ENCODE assay signal across 1 cellular context in the genomic region with DNA sequence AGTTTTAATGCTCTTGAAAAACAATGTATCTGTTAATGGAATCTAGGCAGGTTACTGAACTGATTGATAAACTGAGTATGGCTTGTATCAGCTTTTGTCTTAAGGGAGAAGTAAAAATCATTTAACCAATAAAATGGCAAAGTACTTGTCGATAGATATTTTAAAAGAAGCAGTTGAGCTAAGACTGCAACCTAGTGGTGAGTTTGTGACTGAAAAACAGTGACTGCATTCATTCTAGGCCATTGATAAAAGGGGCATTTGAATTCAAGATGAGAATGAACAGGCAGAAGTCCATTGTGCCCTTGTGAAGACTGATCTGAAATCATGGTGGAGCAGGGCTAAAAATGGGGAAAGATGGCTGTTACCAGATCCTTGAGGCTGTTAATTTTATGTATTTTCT.
TF ChIP-seq lines count a peak whose summit lies in the region.

No MANE protein-coding gene starts in this region.

TF ChIP-seq in GM23338, 12 proteins besides CTCF, POLR2A, EP300 and RAD21 (continued from another document):
- TF ChIP-seq, protein P1, sequence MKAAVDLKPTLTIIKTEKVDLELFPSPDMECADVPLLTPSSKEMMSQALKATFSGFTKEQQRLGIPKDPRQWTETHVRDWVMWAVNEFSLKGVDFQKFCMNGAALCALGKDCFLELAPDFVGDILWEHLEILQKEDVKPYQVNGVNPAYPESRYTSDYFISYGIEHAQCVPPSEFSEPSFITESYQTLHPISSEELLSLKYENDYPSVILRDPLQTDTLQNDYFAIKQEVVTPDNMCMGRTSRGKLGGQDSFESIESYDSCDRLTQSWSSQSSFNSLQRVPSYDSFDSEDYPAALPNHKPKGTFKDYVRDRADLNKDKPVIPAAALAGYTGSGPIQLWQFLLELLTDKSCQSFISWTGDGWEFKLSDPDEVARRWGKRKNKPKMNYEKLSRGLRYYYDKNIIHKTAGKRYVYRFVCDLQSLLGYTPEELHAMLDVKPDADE (IDR thresholded peaks at IDR 0.05) = no peak
- TF ChIP-seq EZH2 (IDR thresholded peaks at IDR 0.05; ENCODE audit: low read depth, unreplicated experiment) = no peak
- TF ChIP-seq, protein P2, sequence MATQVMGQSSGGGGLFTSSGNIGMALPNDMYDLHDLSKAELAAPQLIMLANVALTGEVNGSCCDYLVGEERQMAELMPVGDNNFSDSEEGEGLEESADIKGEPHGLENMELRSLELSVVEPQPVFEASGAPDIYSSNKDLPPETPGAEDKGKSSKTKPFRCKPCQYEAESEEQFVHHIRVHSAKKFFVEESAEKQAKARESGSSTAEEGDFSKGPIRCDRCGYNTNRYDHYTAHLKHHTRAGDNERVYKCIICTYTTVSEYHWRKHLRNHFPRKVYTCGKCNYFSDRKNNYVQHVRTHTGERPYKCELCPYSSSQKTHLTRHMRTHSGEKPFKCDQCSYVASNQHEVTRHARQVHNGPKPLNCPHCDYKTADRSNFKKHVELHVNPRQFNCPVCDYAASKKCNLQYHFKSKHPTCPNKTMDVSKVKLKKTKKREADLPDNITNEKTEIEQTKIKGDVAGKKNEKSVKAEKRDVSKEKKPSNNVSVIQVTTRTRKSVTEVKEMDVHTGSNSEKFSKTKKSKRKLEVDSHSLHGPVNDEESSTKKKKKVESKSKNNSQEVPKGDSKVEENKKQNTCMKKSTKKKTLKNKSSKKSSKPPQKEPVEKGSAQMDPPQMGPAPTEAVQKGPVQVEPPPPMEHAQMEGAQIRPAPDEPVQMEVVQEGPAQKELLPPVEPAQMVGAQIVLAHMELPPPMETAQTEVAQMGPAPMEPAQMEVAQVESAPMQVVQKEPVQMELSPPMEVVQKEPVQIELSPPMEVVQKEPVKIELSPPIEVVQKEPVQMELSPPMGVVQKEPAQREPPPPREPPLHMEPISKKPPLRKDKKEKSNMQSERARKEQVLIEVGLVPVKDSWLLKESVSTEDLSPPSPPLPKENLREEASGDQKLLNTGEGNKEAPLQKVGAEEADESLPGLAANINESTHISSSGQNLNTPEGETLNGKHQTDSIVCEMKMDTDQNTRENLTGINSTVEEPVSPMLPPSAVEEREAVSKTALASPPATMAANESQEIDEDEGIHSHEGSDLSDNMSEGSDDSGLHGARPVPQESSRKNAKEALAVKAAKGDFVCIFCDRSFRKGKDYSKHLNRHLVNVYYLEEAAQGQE (IDR thresholded peaks at IDR 0.05; ENCODE audit: unreplicated experiment) = no peak
